ENCODE assay signal across 8 cellular contexts in the genomic region with DNA sequence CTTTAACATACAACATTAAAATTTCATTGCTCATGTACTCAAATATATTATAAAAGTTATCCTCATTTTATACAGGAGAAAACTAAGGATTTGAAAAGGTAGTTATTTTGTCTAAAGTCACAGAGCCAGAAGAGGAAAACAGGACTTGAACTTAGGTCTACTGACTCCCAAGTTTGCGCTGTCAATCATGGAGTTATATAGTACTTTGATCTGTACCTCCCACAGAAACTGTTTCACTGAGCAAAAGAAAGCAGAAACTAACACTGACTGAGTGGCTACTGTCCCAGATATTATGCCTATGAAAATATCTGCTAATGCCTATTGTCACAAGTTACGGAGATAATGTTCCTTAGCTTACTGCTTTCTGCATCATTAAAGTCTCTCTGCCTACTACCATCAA.
"Had no signal": no experiment of that assay in that cellular context is flagged by ENCODE, and none has a peak within 500 bp of the region (broad histone marks: within the 10 kb centered on the region; RNA-seq: fewer than 3 reads in every experiment).

No MANE protein-coding gene starts in this region.

- H3K4me3 ChIP-seq: GM12878 had no signal

- FAIRE-seq: G401.6, GM12878, GM12891, GM12892, GM18507, GM19239 had no signal

- DNase-seq: GDM1, GF-D8 had no signal

- ATAC-seq: GM12878 had no signal
